Comparison of ENCODE assay signal across 14 cellular contexts in the genomic region with DNA sequence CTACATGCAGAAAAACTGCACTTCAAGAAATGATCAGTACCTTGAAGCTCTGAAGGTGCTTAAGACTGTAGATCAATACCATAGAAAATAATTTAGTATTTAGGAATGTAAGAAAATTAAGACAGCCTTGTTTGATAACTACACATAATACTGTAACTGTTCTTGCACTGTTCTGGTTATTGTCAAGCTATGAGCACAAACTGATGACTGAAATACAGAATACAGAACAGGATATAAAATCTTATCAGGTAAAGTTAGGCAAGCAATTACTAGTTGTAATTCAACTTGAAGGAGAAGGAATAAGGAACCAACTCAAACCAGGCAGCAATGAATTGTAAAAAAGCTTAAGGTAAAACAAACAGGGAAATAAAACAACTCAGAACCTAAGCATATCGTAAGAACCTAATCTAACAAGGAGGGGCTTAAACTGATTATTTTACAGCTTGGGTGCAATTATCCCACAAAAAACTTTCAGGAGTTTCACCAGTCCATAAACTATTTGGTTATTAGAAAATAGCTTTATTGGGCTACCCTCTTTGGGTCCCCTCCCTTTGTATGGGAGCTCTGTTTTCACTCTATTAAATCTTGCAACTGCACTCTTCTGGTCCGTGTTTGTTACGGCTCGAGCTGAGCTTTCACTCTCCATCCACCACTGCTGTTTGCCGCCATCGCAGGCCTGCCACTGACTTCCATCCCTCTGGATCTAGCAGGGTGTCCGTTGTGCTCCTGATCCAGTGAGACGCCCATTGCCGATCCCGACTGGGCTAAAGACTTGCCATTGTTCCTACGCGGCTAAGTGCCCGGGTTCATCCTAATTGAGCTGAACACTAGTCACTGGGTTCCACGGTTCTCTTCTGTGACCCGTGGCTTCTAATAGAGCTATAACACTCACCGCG.
"Had no signal": no experiment of that assay in that cellular context is flagged by ENCODE, and none has a peak within 500 bp of the region (broad histone marks: within the 10 kb centered on the region; RNA-seq: fewer than 3 reads in every experiment).

No MANE protein-coding gene starts in this region.

- H3K4me1 ChIP-seq: esophagus muscularis mucosa had no signal

- H3K27me3 Mint-ChIP-seq: activated naive CD4-positive, alpha-beta T cell treated with anti-CD3 and anti-CD28 coated beads, Interleukin-2, amount 10 ng/mL, durations not matched to agents 7 days and 5 days had no signal

- H3K27ac ChIP-seq: brain microvascular endothelial cell, dorsolateral prefrontal cortex, esophagus muscularis mucosa, ovary, SK-N-MC, thoracic aorta had no signal

- DNase-seq: activated CD4-positive, alpha-beta T cell treated with anti-CD3 and anti-CD28 coated beads, Interleukin-2, amount 50 U/mL, for 4 hours; activated naive CD4-positive, alpha-beta T cell treated with anti-CD3 and anti-CD28 coated beads, Interleukin-2, amount 10 ng/mL, durations not matched to agents 7 days and 5 days; brain microvascular endothelial cell; dorsolateral prefrontal cortex; foreskin fibroblast; immature natural killer cell; ovary; stimulated activated CD4-positive, alpha-beta T cell treated with anti-CD3 and anti-CD28 coated beads, Interleukin-2, amount 100 ng/mL, for 48 hours; stomach had no signal

- H3K9me3 ChIP-seq: esophagus muscularis mucosa, ovary, stomach, thoracic aorta had no signal

- H3K27ac Mint-ChIP-seq: activated naive CD4-positive, alpha-beta T cell treated with anti-CD3 and anti-CD28 coated beads, Interleukin-2, amount 10 ng/mL, durations not matched to agents 7 days and 5 days; T-helper 1 cell treated with Interleukin-12 subunit alpha and Interleukin-12 subunit beta and Interleukin-4 antibody, amounts not matched to agents 30 μg/mL and 1 μg/mL, for 36 hours had no signal

- H3K4me3 Mint-ChIP-seq: activated naive CD4-positive, alpha-beta T cell treated with anti-CD3 and anti-CD28 coated beads, Interleukin-2, amount 10 ng/mL, durations not matched to agents 7 days and 5 days; immature natural killer cell; T-helper 1 cell treated with Interleukin-12 subunit alpha and Interleukin-12 subunit beta and Interleukin-4 antibody, amounts not matched to agents 30 μg/mL and 1 μg/mL, for 36 hours had no signal

- H3K9me3 Mint-ChIP-seq: activated naive CD4-positive, alpha-beta T cell treated with anti-CD3 and anti-CD28 coated beads, Interleukin-2, amount 10 ng/mL, durations not matched to agents 7 days and 5 days; immature natural killer cell; T-helper 1 cell treated with Interleukin-12 subunit alpha and Interleukin-12 subunit beta and Interleukin-4 antibody, amounts not matched to agents 30 μg/mL and 1 μg/mL, for 36 hours had no signal

- H3K4me3 ChIP-seq: dorsolateral prefrontal cortex, esophagus muscularis mucosa, lung, ovary, SK-N-MC, stomach, thoracic aorta had no signal

- H3K36me3 ChIP-seq: brain microvascular endothelial cell, esophagus muscularis mucosa, ovary, stomach, thoracic aorta had no signal

- H3K27me3 ChIP-seq: brain microvascular endothelial cell, dorsolateral prefrontal cortex, esophagus muscularis mucosa, ovary, stomach had no signal
